Comparison of ENCODE assay signal across 21 cellular contexts in genomic region chrY:7007911-7008310, GRCh38.
"Had no signal": no experiment of that assay in that cellular context is flagged by ENCODE, and none has a peak within 500 bp of the region (broad histone marks: within the 10 kb centered on the region; RNA-seq: fewer than 3 reads in every experiment).

No MANE protein-coding gene starts in this region.

- H3K4me3 ChIP-seq: SJSA1, SK-N-MC had no signal

- FAIRE-seq: HTR-8/SVneo had no signal

- DNase-seq: IMR-90, Karpas-422, KG1, MM.1S, NCI-H1092 treated with DMSO at 0.1 percent for 48 hours, NCI-H1436, NCI-H187, NCI-H2029, NCI-H2081 treated with DMSO at 0.1 percent for 48 hours, NCI-H2171, NCI-H226, NCI-H446, NCI-H510A, NCI-H524 treated with DMSO at 0.1 percent for 48 hours, NCI-H69, NCI-H774, Right ventricle myocardium superior, SIG-M5 had no signal

- H3K4me1 ChIP-seq: SJSA1 had no signal

- H3K27me3 ChIP-seq: SJSA1 had no signal

- H3K27ac ChIP-seq: SJSA1, SK-N-MC had no signal

- H3K9me3 ChIP-seq: SJSA1 had no signal

- H3K36me3 ChIP-seq: SJSA1 had no signal
